Comparison of ENCODE assay signal across 22 cellular contexts in genomic region chr5:124949862-124950261, GRCh38.
"Had no signal": no experiment of that assay in that cellular context is flagged by ENCODE, and none has a peak within 500 bp of the region (broad histone marks: within the 10 kb centered on the region; RNA-seq: fewer than 3 reads in every experiment).

No MANE protein-coding gene starts in this region.

- ATAC-seq: T-cell had no signal

- H3K9me3 ChIP-seq: suprapubic skin, upper lobe of left lung had no signal

- H3K4me1 Mint-ChIP-seq: T-cell had no signal

- H3K27ac ChIP-seq: suprapubic skin, upper lobe of left lung had no signal

- H3K4me3 ChIP-seq: suprapubic skin, upper lobe of left lung had no signal

- FAIRE-seq: endometrium, small intestine had no signal

- H3K36me3 ChIP-seq: suprapubic skin, upper lobe of left lung had no signal

- H3K27me3 ChIP-seq: suprapubic skin, upper lobe of left lung had no signal

- H3K4me3 Mint-ChIP-seq: activated B cell treated with CpG ODN at 0.5 μM for 24 hours; activated CD4-positive, alpha-beta memory T cell treated with anti-CD3 and anti-CD28 coated beads for 36 hours; immature natural killer cell; nephron progenitor cell; stimulated activated naive CD8-positive, alpha-beta T cell treated with anti-CD3 and anti-CD28 coated beads, Interleukin-15, Interleukin-2, amounts not matched to agents 100 ng/mL and 50 ng/mL, for 24 hours; T-cell had no signal

- H3K36me3 Mint-ChIP-seq: activated CD4-positive, alpha-beta memory T cell treated with anti-CD3 and anti-CD28 coated beads for 36 hours; T-cell had no signal

- H3K27ac Mint-ChIP-seq: activated B cell treated with CpG ODN at 0.5 μM for 24 hours; activated CD4-positive, alpha-beta memory T cell treated with anti-CD3 and anti-CD28 coated beads for 36 hours; activated T-helper 2 cell treated with anti-CD3 and anti-CD28 coated beads, Interferon-gamma antibody, Interleukin-2, Interleukin-4, amounts not matched to agents 10 μg/mL and 5 μg/mL and 100 μg/mL, durations not matched to agents 14 hours and 24 hours and 36 hours; immature natural killer cell; stimulated activated naive CD8-positive, alpha-beta T cell treated with anti-CD3 and anti-CD28 coated beads, Interleukin-15, Interleukin-2, amounts not matched to agents 100 ng/mL and 50 ng/mL, for 24 hours; T-cell had no signal

- H3K27me3 Mint-ChIP-seq: activated B cell treated with CpG ODN at 0.5 μM for 24 hours; activated CD4-positive, alpha-beta memory T cell treated with anti-CD3 and anti-CD28 coated beads for 36 hours; stimulated activated naive CD8-positive, alpha-beta T cell treated with anti-CD3 and anti-CD28 coated beads, Interleukin-15, Interleukin-2, amounts not matched to agents 100 ng/mL and 50 ng/mL, for 24 hours; T-cell had no signal

- H3K9me3 Mint-ChIP-seq: activated B cell treated with CpG ODN at 0.5 μM for 24 hours, immature natural killer cell had no signal

- DNase-seq: activated B cell treated with CpG ODN at 0.5 μM for 24 hours; activated CD4-positive, alpha-beta memory T cell treated with anti-CD3 and anti-CD28 coated beads for 36 hours; activated CD4-positive, alpha-beta T cell treated with anti-CD3 and anti-CD28 coated beads for 4 hours; activated naive CD4-positive, alpha-beta T cell treated with Interleukin-2 at 50 U/mL for 16 hours; anterior cingulate cortex; cerebellar nuclear complex; cortex of kidney; erythroblast; immature natural killer cell; midbrain; nephron progenitor cell; nucleus accumbens; posterior cingulate gyrus; small intestine; stimulated activated CD4-positive, alpha-beta T cell treated with anti-CD3 and anti-CD28 coated beads, Interleukin-15, amount 100 ng/mL, for 24 hours; stimulated activated CD4-positive, alpha-beta T cell treated with anti-CD3 and anti-CD28 coated beads, Interleukin-2, amount 100 ng/mL, for 48 hours; T-cell; upper lobe of left lung had no signal
